Comparison of ENCODE assay signal across 12 cellular contexts in the genomic region with DNA sequence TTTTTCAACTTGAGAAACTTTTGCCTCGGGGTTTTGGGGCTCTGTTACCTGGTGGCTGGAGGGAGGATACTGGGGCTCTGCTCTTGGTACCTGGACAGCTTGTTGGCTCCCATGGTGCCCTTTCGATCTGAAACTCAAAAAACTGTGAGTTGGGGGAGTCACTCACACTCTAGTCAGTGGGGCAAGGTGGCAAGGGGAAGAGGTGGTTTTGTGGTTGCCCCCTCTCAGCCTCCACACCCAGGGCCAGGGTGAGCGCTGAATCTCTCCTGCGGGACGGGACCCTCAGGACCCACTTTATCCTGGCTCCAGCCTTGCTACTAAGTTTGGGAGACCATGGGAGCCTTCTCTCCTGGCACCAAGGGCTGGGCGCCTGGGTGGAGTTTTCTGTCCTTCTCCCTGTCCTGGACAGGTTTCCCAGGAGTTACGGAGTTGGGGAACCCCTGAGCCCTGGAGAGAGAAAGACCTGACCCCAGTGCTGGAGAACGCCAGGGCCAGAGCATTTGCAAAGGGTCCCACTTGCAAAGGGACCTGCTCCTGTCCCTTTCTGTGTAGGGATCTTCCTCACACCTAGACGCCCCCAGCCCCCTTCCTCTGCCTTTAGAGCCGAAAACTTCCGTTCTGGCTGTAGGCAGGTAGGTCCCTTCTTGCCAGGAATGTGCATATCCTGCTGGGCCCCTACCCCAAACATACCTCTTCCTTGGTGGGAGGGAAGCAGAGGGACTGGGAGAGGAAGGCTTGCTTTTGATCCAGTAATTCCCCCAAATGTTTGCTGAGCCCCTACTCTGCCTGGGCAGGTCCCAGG. TPM values are rescaled to one million over a fixed set of nuclear protein-coding genes. Genes with fewer than 3 reads are reported as not detected.
DNase-seq lines count a peak whose midpoint lies in the region; ATAC-seq and TF ChIP-seq lines count a peak whose summit lies in the region.
"Had no signal": no experiment of that assay in that cellular context is flagged by ENCODE, and none has a peak within 500 bp of the region (broad histone marks: within the 10 kb centered on the region; RNA-seq: fewer than 3 reads in every experiment).

No MANE protein-coding gene starts in this region.

- no peak overlapping the region for H3K27ac Mint-ChIP-seq in activated naive CD4-positive, alpha-beta T cell treated with anti-CD3 and anti-CD28 coated beads, Interleukin-2, amount 50 U/mL, for 24 hours
- H3K27ac Mint-ChIP-seq in activated naive CD4-positive, alpha-beta T cell treated with anti-CD3 and anti-CD28 coated beads, Interleukin-2, amount 50 U/mL, for 72 hours = no peak overlapping the region
- H3K27ac Mint-ChIP-seq in MCF 10A (ENCODE audit: low read depth, unreplicated experiment) = no peak overlapping the region

- TF ChIP-seq EP300 in upper lobe of left lung (IDR thresholded peaks at IDR 0.05) = no peak

- TF ChIP-seq CTCF in MCF 10A (IDR thresholded peaks at IDR 0.05; ENCODE audit: unreplicated experiment) (no peak), upper lobe of left lung (IDR thresholded peaks at IDR 0.05) (no peak)

- H3K9me3 ChIP-seq in muscle layer of colon (ENCODE audit: low read length) (no peaks in the 10 kb centered on the region), upper lobe of left lung (no peaks in the 10 kb centered on the region)
- H3K9me3 ChIP-seq: BE2C had no signal

- H3K27ac ChIP-seq in muscle layer of colon (ENCODE audit: low read depth, low read length) (peak overlapping the region; percentile 70), upper lobe of left lung (peak overlapping the region in 1 of 4 donors; percentile 90)
- H3K27ac ChIP-seq: brain microvascular endothelial cell, GM23248 had no signal

- H3K4me3 ChIP-seq in muscle layer of colon (ENCODE audit: low read depth in 1 of 2, low read length in 2 of 2) (peak overlapping the region; percentile 76 to 80), upper lobe of left lung (peak overlapping the region in 3 of 4 donors; percentile 73 to 91 (median 78))
- H3K4me3 ChIP-seq: GM23248 had no signal

- no peak for TF ChIP-seq POLR2A in upper lobe of left lung (IDR thresholded peaks at IDR 0.05)

- H3K9ac ChIP-seq in muscle layer of colon (ENCODE audit: low read length) = peak overlapping the region; percentile 57
- H3K9ac ChIP-seq: GM23248 had no signal

- H3K27me3 Mint-ChIP-seq in activated naive CD4-positive, alpha-beta T cell treated with anti-CD3 and anti-CD28 coated beads, Interleukin-2, amount 50 U/mL, for 24 hours = peaks cover 5% of the 10 kb centered on the region
- no peaks in the 10 kb centered on the region for H3K27me3 Mint-ChIP-seq in MCF 10A (ENCODE audit: insufficient read depth, unreplicated experiment)

- no peaks in the 10 kb centered on the region for H3K9me3 Mint-ChIP-seq in activated naive CD4-positive, alpha-beta T cell treated with anti-CD3 and anti-CD28 coated beads, Interleukin-2, amount 50 U/mL, for 24 hours
- H3K9me3 Mint-ChIP-seq in activated naive CD4-positive, alpha-beta T cell treated with anti-CD3 and anti-CD28 coated beads, Interleukin-2, amount 50 U/mL, for 72 hours = no peaks in the 10 kb centered on the region
- no peaks in the 10 kb centered on the region for H3K9me3 Mint-ChIP-seq in MCF 10A (ENCODE audit: unreplicated experiment)

- 69 to 90% methylated on average over 8 to 11 of the region's 11 CpGs for WGBS in upper lobe of left lung, 2 donors

- peaks cover 26% of the 10 kb centered on the region for H3K4me1 Mint-ChIP-seq in activated naive CD4-positive, alpha-beta T cell treated with anti-CD3 and anti-CD28 coated beads, Interleukin-2, amount 50 U/mL, for 24 hours
- H3K4me1 Mint-ChIP-seq in MCF 10A (ENCODE audit: insufficient read depth, unreplicated experiment) = peaks cover 9% of the 10 kb centered on the region

- H3K27me3 ChIP-seq in muscle layer of colon (ENCODE audit: control insufficient read depth in 1 of 2, insufficient read depth in 2 of 2, low read length in 2 of 2) (no peaks in the 10 kb centered on the region), upper lobe of left lung (peaks cover 0 to 5% (median 2%) of the 10 kb centered on the region in 4 donors)
- H3K27me3 ChIP-seq: BE2C, brain microvascular endothelial cell had no signal

- POLR2A ChIA-PET in MCF 10A (lab: Yijun Ruan, JAX) = no interaction called here

- H3K36me3 Mint-ChIP-seq in activated naive CD4-positive, alpha-beta T cell treated with anti-CD3 and anti-CD28 coated beads, Interleukin-2, amount 50 U/mL, for 24 hours = peaks cover 8% of the 10 kb centered on the region
- H3K36me3 Mint-ChIP-seq in activated naive CD4-positive, alpha-beta T cell treated with anti-CD3 and anti-CD28 coated beads, Interleukin-2, amount 50 U/mL, for 72 hours = peaks cover 0 to 6% of the 10 kb centered on the region in 2 donors
- no peaks in the 10 kb centered on the region for H3K36me3 Mint-ChIP-seq in MCF 10A (ENCODE audit: insufficient read depth, unreplicated experiment)

- no peak for ATAC-seq in activated naive CD4-positive, alpha-beta T cell treated with anti-CD3 and anti-CD28 coated beads, Interleukin-2, amount 50 U/mL, for 72 hours
- no peak for ATAC-seq in upper lobe of left lung (ENCODE audit: low FRiP score in 2 of 2)
- ATAC-seq in HG03039 (IDR thresholded peaks at IDR 0.05; ENCODE audit: unreplicated experiment) = no peak
- ATAC-seq in HG03108 (IDR thresholded peaks at IDR 0.05; ENCODE audit: unreplicated experiment) = no peak

- BruUV-seq in MCF 10A (replicated peaks; lab: Mats Ljungman, UMichigan) = no TSS peak

- intact Hi-C loops in MCF 10A (cut with micrococcal nuclease) = loop anchor here (5.0 kb wide), 1 partner anchor 43 kb away; no protein-coding TSS in a partner anchor

- DNase-seq in activated naive CD4-positive, alpha-beta T cell treated with anti-CD3 and anti-CD28 coated beads, Interleukin-2, amount 50 U/mL, for 72 hours (ENCODE audit: low spot score in 2 of 2) = no peak
- DNase-seq in MCF 10A (ENCODE audit: unreplicated experiment) (no peak), upper lobe of left lung (no peak), NOMO-1 treated with DMSO at 0.1 percent for 48 hours (lab: John Stamatoyannopoulos, UW; ENCODE audit: unreplicated experiment) (no peak)
- DNase-seq: BE2C, brain microvascular endothelial cell, foreskin fibroblast, GM23248 had no signal

- CTCF ChIA-PET in MCF 10A (lab: Yijun Ruan, JAX) = interaction anchor here (0.6 to 0.7 kb wide), 2 partner anchors 11 to 125 kb away, joined by 3 read pairs; no protein-coding TSS in a partner anchor

- H3K4me1 ChIP-seq in muscle layer of colon (ENCODE audit: insufficient read depth, low read length) (peaks cover 47% of the 10 kb centered on the region), upper lobe of left lung (peaks cover 24 to 65% (median 47%) of the 10 kb centered on the region in 4 donors)

- no peaks in the 10 kb centered on the region for H3K36me3 ChIP-seq in muscle layer of colon (ENCODE audit: insufficient read depth, low read length)
- peaks cover 0 to 8% (median 0%) of the 10 kb centered on the region in 4 donors for H3K36me3 ChIP-seq in upper lobe of left lung
- H3K36me3 ChIP-seq: BE2C had no signal

- peak overlapping the region; percentile 80 for H3K4me3 Mint-ChIP-seq in activated naive CD4-positive, alpha-beta T cell treated with anti-CD3 and anti-CD28 coated beads, Interleukin-2, amount 50 U/mL, for 24 hours
- H3K4me3 Mint-ChIP-seq in MCF 10A (ENCODE audit: unreplicated experiment) = peak overlapping the region; percentile 98

RNA-seq across cellular contexts. Expression of gene FOXP4, which starts 2.9 kb away (rescaled TPM):
- 10 to 100 TPM in 1 of 2 donors, 1 to 10 TPM in 1; 3.7 to 17.4 TPM for total RNA-seq in activated naive CD4-positive, alpha-beta T cell treated with anti-CD3 and anti-CD28 coated beads, Interleukin-2, amount 50 U/mL, for 72 hours
- total RNA-seq in MCF 10A (2022) (16.5 and 18.4 TPM in 2 replicates), upper lobe of left lung (10 to 100 TPM; 21.0 to 52.2 (median 27.7) TPM)
